Comparison of ENCODE assay signal across 19 cellular contexts in genomic region chr12:10400829-10401228, GRCh38. TPM values are rescaled to one million over a fixed set of nuclear protein-coding genes. Genes with fewer than 3 reads are reported as not detected.
"Had no signal": no experiment of that assay in that cellular context is flagged by ENCODE, and none has a peak within 500 bp of the region (broad histone marks: within the 10 kb centered on the region; RNA-seq: fewer than 3 reads in every experiment).

No MANE protein-coding gene starts in this region.

- H3K4me1 ChIP-seq: left ventricle myocardium inferior had no signal

- H3K27ac ChIP-seq: cardiac muscle cell, esophagus squamous epithelium, left ventricle myocardium inferior, SK-N-MC, transverse colon had no signal

- H3K36me3 ChIP-seq: cardiac muscle cell, esophagus squamous epithelium, left ventricle myocardium inferior, transverse colon had no signal

- H3K9me3 Mint-ChIP-seq: activated T-helper 17 cell treated with anti-CD3 and anti-CD28 coated beads, Interleukin-2, amount 50 U/mL, for 72 hours; memory B cell; nephron; stimulated activated memory B cell treated with anti-CD40 and anti-IgM and Interleukin-4, amounts not matched to agents 10 μg/mL and 1 μg/mL and 100 μg/mL, for 72 hours had no signal

- H3K4me3 ChIP-seq: cardiac muscle cell, esophagus squamous epithelium, left ventricle myocardium inferior, SK-N-MC, transverse colon had no signal

- H3K4me3 Mint-ChIP-seq: activated T-helper 17 cell treated with anti-CD3 and anti-CD28 coated beads, Interleukin-2, amount 50 U/mL, for 72 hours; memory B cell; nephron; stimulated activated memory B cell treated with anti-CD40 and anti-IgM and Interleukin-4, amounts not matched to agents 10 μg/mL and 1 μg/mL and 100 μg/mL, for 72 hours had no signal

- ATAC-seq: activated T-helper 17 cell treated with anti-CD3 and anti-CD28 coated beads, Interleukin-2, amount 50 U/mL, for 72 hours; stimulated activated memory B cell treated with anti-CD40 and anti-IgM and Interleukin-4, amounts not matched to agents 10 μg/mL and 1 μg/mL and 100 μg/mL, for 72 hours had no signal

- H3K4me1 Mint-ChIP-seq: activated T-helper 17 cell treated with anti-CD3 and anti-CD28 coated beads, Interleukin-2, amount 50 U/mL, for 72 hours had no signal

- H3K27me3 ChIP-seq: cardiac muscle cell, esophagus squamous epithelium, transverse colon had no signal

- H3K9me3 ChIP-seq: esophagus squamous epithelium, transverse colon had no signal

- H3K27ac Mint-ChIP-seq: activated T-helper 17 cell treated with anti-CD3 and anti-CD28 coated beads, Interleukin-2, amount 50 U/mL, for 72 hours; memory B cell; nephron; stimulated activated memory B cell treated with anti-CD40 and anti-IgM and Interleukin-4, amounts not matched to agents 10 μg/mL and 1 μg/mL and 100 μg/mL, for 72 hours had no signal

- H3K36me3 Mint-ChIP-seq: memory B cell; stimulated activated memory B cell treated with anti-CD40 and anti-IgM and Interleukin-4, amounts not matched to agents 10 μg/mL and 1 μg/mL and 100 μg/mL, for 72 hours had no signal

- DNase-seq: activated CD4-positive, alpha-beta T cell treated with anti-CD3 and anti-CD28 coated beads, Interleukin-2, amount 50 U/mL, for 4 hours; activated CD4-positive, CD25-positive, alpha-beta regulatory T cell treated with anti-CD3 and anti-CD28 coated beads, Interleukin-2, amount 50 U/mL, for 72 hours; activated naive CD4-positive, alpha-beta T cell treated with Interleukin-2 at 50 U/mL for 16 hours; esophagus squamous epithelium; foreskin fibroblast; hypothalamus; left ventricle myocardium inferior; nucleus accumbens; posterior cingulate gyrus; substantia nigra; T-helper 1 cell; T1000; transverse colon had no signal

- H3K27me3 Mint-ChIP-seq: stimulated activated memory B cell treated with anti-CD40 and anti-IgM and Interleukin-4, amounts not matched to agents 10 μg/mL and 1 μg/mL and 100 μg/mL, for 72 hours had no signal

RNA-seq across cellular contexts. Expression of gene KLRC4, which starts 8.7 kb away (rescaled TPM):
- polyA plus RNA-seq: cardiac muscle cell had no signal

RNA-seq across cellular contexts. Expression of gene KLRC2, which starts 35.0 kb away (rescaled TPM):
- polyA plus RNA-seq: cardiac muscle cell had no signal

RNA-seq across cellular contexts. Expression of gene KLRC1, which starts 52.3 kb away (rescaled TPM):
- polyA plus RNA-seq: cardiac muscle cell had no signal
